Comparison of ENCODE assay signal across 1 cellular context in genomic region chrX:20181563-20182329, GRCh38.
TF ChIP-seq lines count a peak whose summit lies in the region.

No MANE protein-coding gene starts in this region.

TF ChIP-seq in HepG2, 621 proteins besides CTCF, POLR2A, EP300 and RAD21:
- TF ChIP-seq ZNF333 (CRISPR knock-in tag; IDR thresholded peaks at IDR 0.05; ENCODE audit: borderline replicate concordance) = no peak
- TF ChIP-seq ZNF331 (CRISPR knock-in tag; IDR thresholded peaks at IDR 0.05) = no peak
- TF ChIP-seq ZNF75D (CRISPR knock-in tag; IDR thresholded peaks at IDR 0.05; ENCODE audit: borderline replicate concordance) = no peak
- TF ChIP-seq MAZ (IDR thresholded peaks at IDR 0.05; ENCODE audit: borderline replicate concordance, low read depth, low read length) = no peak
- TF ChIP-seq MAZ (CRISPR knock-in tag; IDR thresholded peaks at IDR 0.05; ENCODE audit: low read depth) = no peak
- no peak for TF ChIP-seq GTF2F1 (IDR thresholded peaks at IDR 0.05; ENCODE audit: low read length)
- TF ChIP-seq MYNN (CRISPR knock-in tag; IDR thresholded peaks at IDR 0.05; ENCODE audit: low read depth) = no peak
- TF ChIP-seq ZSCAN29 (CRISPR knock-in tag; conservative IDR thresholded peaks at IDR 0.05) = no peak
- no peak for TF ChIP-seq ZNF205 (CRISPR knock-in tag; IDR thresholded peaks at IDR 0.05)
- TF ChIP-seq MXD3 (CRISPR knock-in tag; IDR thresholded peaks at IDR 0.05) = no peak
- TF ChIP-seq MAF1 (CRISPR knock-in tag; IDR thresholded peaks at IDR 0.05; ENCODE audit: borderline replicate concordance) = no peak
- TF ChIP-seq NR2F6 (IDR thresholded peaks at IDR 0.05) = no peak
- no peak for TF ChIP-seq NR2F6 (CRISPR knock-in tag; IDR thresholded peaks at IDR 0.05)
- no peak for TF ChIP-seq STAT5B (CRISPR knock-in tag; IDR thresholded peaks at IDR 0.05)
- TF ChIP-seq ZNF407 (CRISPR knock-in tag; IDR thresholded peaks at IDR 0.05; ENCODE audit: not compliant biosample characterization) = no peak
- no peak for TF ChIP-seq ZNF883 (CRISPR knock-in tag; IDR thresholded peaks at IDR 0.05; ENCODE audit: not compliant biosample characterization)
- TF ChIP-seq CREBL2 (CRISPR knock-in tag; IDR thresholded peaks at IDR 0.05; ENCODE audit: borderline replicate concordance) = no peak
- TF ChIP-seq ZNF136 (CRISPR knock-in tag; IDR thresholded peaks at IDR 0.05; ENCODE audit: low read depth) = no peak
- TF ChIP-seq NFE2L2 (IDR thresholded peaks at IDR 0.05; ENCODE audit: low read length) = no peak
- no peak for TF ChIP-seq ZNF776 (CRISPR knock-in tag; IDR thresholded peaks at IDR 0.05)
- no peak for TF ChIP-seq ZFP36 (IDR thresholded peaks at IDR 0.05; ENCODE audit: borderline replicate concordance, low read depth, low read length, partially characterized antibody)
- no peak for TF ChIP-seq TFDP2 (CRISPR knock-in tag; IDR thresholded peaks at IDR 0.05)
